In genomic region chr6:83505376-83505775, GRCh38 we compare ENCODE assay signal across 28 cellular contexts. TPM values are rescaled to one million over a fixed set of nuclear protein-coding genes. Genes with fewer than 3 reads are reported as not detected.
A peak's percentile ranks its signal among the peaks of the same experiment; 100 is the strongest.
DNase-seq lines count a peak whose midpoint lies in the region; ATAC-seq lines count a peak whose summit lies in the region.
"Had no signal": no experiment of that assay in that cellular context is flagged by ENCODE, and none has a peak within 500 bp of the region (broad histone marks: within the 10 kb centered on the region; RNA-seq: fewer than 3 reads in every experiment).

No MANE protein-coding gene starts in this region.

- DNase-seq in MV-4-11 (lab: John Stamatoyannopoulos, UW) (peak; percentile 83), left lobe of liver (ENCODE audit: low spot score) (no peak), pons (ENCODE audit: low spot score) (peak; percentile 42)
- no peak for DNase-seq in activated naive CD4-positive, alpha-beta T cell treated with Interleukin-2 at 50 U/mL for 16 hours
- DNase-seq: activated CD4-positive, alpha-beta T cell treated with anti-CD3 and anti-CD28 coated beads for 4 hours; activated CD8-positive, alpha-beta memory T cell treated with anti-CD3 and anti-CD28 coated beads for 24 hours; activated gamma-delta T cell treated with Interleukin-2 at 50 U/mL for 16 hours; activated naive CD8-positive, alpha-beta T cell treated with anti-CD3 and anti-CD28 coated beads, Interleukin-2, amount 50 U/mL, for 24 hours; activated T-cell treated with anti-CD3 and anti-CD28 coated beads, Interleukin-2, amount 50 U/mL, for 1 hour; COR-L47; dorsolateral prefrontal cortex; GDM1; midbrain; naive thymus-derived CD4-positive, alpha-beta T cell; NCI-H1417 treated with DMSO at 0.1 percent for 48 hours; NCI-H2081 treated with DMSO at 0.1 percent for 48 hours; NCI-H226; NCI-H748 treated with DMSO at 0.1 percent for 48 hours; retina; spleen; T-helper 17 cell had no signal

- peak; percentile 49 for ATAC-seq in left lobe of liver
- no peak for ATAC-seq in HG03139 (IDR thresholded peaks at IDR 0.05; ENCODE audit: unreplicated experiment)
- no peak for ATAC-seq in HG02884 (IDR thresholded peaks at IDR 0.05; ENCODE audit: unreplicated experiment)
- ATAC-seq: activated naive CD8-positive, alpha-beta T cell treated with anti-CD3 and anti-CD28 coated beads, Interleukin-2, amount 50 U/mL, for 24 hours; naive thymus-derived CD4-positive, alpha-beta T cell; SK-N-SH treated with all-trans-retinoic acid at 6 μM for 48 hours; T-helper 17 cell had no signal

- peak overlapping the region; percentile 47 for H3K4me3 ChIP-seq in endocrine pancreas (ENCODE audit: control insufficient read depth, insufficient read depth, low read length)
- H3K4me3 ChIP-seq: BLaER1 treated with 17β-estradiol and CSF1 and Interleukin-3, amounts not matched to agents 10 nM and 100 nM; dorsolateral prefrontal cortex; spleen had no signal

- no peak overlapping the region for H3K9ac ChIP-seq in endocrine pancreas (ENCODE audit: control insufficient read depth, insufficient read depth, low read length)
- H3K9ac ChIP-seq: BLaER1 treated with 17β-estradiol and CSF1 and Interleukin-3, amounts not matched to agents 10 nM and 100 nM had no signal

- peaks cover 9% of the 10 kb centered on the region for H3K4me1 ChIP-seq in endocrine pancreas (ENCODE audit: control insufficient read depth, insufficient read depth, low read length)

- H3K36me3 ChIP-seq in endocrine pancreas (ENCODE audit: control insufficient read depth, insufficient read depth, low read length) = no peaks in the 10 kb centered on the region
- H3K36me3 ChIP-seq: BLaER1 treated with 17β-estradiol and CSF1 and Interleukin-3, amounts not matched to agents 10 nM and 100 nM; spleen had no signal

- no peaks in the 10 kb centered on the region for H3K27me3 ChIP-seq in endocrine pancreas (ENCODE audit: control insufficient read depth, insufficient read depth, low read length)
- H3K27me3 ChIP-seq: BLaER1 treated with 17β-estradiol and CSF1 and Interleukin-3, amounts not matched to agents 10 nM and 100 nM; dorsolateral prefrontal cortex; spleen had no signal

- H3K9me3 ChIP-seq in endocrine pancreas (ENCODE audit: control insufficient read depth, low read length) = no peaks in the 10 kb centered on the region

RNA-seq across cellular contexts. Expression of gene PRSS35, which starts 7.0 kb away (rescaled TPM):
- not detected for total RNA-seq in left lobe of liver
- total RNA-seq: endothelial cell of umbilical vein; MCF 10A; naive thymus-derived CD4-positive, alpha-beta T cell had no signal

Comparison
In these comparisons a context has a peak if more than half of its experiments do, and no peak if none do; other contexts are left out.
1. DNase-seq: peak in MV-4-11 (single experiment) and pons (single experiment); none in left lobe of liver (single experiment) and activated naive CD4-positive, alpha-beta T cell treated with Interleukin-2 at 50 U/mL for 16 hours (single experiment).